Comparison of ENCODE assay signal across 1 cellular context in the genomic region with DNA sequence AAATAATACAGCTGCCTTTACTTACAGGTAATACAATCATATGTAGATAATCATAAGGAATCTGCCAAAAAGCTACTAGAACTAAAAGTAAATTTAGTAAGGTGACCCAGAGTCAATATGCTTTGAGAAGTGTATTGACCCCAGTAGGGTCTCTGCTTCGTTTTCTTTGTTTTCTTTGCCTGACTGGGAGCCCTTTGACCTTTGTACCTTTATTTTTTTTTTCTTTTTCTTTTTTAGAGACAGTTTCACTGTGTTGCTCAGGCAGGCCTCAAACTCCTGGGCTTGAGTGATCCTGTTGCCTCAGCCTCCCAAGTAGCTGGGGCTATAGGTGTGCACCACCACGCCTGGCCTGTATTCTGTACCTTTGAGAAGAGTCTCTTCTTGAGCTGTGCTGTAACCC.
TF ChIP-seq lines count a peak whose summit lies in the region.

No MANE protein-coding gene starts in this region.

TF ChIP-seq in HepG2, 621 proteins besides CTCF, POLR2A, EP300 and RAD21 (continued from another document and continues in another):
- TF ChIP-seq, protein P1, sequence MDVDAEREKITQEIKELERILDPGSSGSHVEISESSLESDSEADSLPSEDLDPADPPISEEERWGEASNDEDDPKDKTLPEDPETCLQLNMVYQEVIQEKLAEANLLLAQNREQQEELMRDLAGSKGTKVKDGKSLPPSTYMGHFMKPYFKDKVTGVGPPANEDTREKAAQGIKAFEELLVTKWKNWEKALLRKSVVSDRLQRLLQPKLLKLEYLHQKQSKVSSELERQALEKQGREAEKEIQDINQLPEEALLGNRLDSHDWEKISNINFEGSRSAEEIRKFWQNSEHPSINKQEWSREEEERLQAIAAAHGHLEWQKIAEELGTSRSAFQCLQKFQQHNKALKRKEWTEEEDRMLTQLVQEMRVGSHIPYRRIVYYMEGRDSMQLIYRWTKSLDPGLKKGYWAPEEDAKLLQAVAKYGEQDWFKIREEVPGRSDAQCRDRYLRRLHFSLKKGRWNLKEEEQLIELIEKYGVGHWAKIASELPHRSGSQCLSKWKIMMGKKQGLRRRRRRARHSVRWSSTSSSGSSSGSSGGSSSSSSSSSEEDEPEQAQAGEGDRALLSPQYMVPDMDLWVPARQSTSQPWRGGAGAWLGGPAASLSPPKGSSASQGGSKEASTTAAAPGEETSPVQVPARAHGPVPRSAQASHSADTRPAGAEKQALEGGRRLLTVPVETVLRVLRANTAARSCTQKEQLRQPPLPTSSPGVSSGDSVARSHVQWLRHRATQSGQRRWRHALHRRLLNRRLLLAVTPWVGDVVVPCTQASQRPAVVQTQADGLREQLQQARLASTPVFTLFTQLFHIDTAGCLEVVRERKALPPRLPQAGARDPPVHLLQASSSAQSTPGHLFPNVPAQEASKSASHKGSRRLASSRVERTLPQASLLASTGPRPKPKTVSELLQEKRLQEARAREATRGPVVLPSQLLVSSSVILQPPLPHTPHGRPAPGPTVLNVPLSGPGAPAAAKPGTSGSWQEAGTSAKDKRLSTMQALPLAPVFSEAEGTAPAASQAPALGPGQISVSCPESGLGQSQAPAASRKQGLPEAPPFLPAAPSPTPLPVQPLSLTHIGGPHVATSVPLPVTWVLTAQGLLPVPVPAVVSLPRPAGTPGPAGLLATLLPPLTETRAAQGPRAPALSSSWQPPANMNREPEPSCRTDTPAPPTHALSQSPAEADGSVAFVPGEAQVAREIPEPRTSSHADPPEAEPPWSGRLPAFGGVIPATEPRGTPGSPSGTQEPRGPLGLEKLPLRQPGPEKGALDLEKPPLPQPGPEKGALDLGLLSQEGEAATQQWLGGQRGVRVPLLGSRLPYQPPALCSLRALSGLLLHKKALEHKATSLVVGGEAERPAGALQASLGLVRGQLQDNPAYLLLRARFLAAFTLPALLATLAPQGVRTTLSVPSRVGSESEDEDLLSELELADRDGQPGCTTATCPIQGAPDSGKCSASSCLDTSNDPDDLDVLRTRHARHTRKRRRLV (CRISPR knock-in tag; IDR thresholded peaks at IDR 0.05): no peak
- TF ChIP-seq POLR2G (IDR thresholded peaks at IDR 0.05; ENCODE audit: low read depth, low read length) (no peak), ZNF207 (IDR thresholded peaks at IDR 0.05; ENCODE audit: borderline replicate concordance) (no peak), IKZF4 (CRISPR knock-in tag; IDR thresholded peaks at IDR 0.05; ENCODE audit: borderline replicate concordance, low read depth, not compliant biosample characterization) (no peak), NFE2L1 (CRISPR knock-in tag; IDR thresholded peaks at IDR 0.05; ENCODE audit: borderline replicate concordance) (no peak), TCF12 (IDR thresholded peaks at IDR 0.05) (no peak), TCF12 (CRISPR knock-in tag; IDR thresholded peaks at IDR 0.05) (no peak), ZNF619 (CRISPR knock-in tag; IDR thresholded peaks at IDR 0.05) (no peak), ZFAT (CRISPR knock-in tag; conservative IDR thresholded peaks at IDR 0.05) (peak; percentile 88), SIX4 (CRISPR knock-in tag; IDR thresholded peaks at IDR 0.05) (peak; percentile 75; the same call in 1 of the 2 replicates), ATRX (CRISPR knock-in tag; IDR thresholded peaks at IDR 0.05; ENCODE audit: borderline replicate concordance) (no peak), KDM1A (CRISPR knock-in tag; IDR thresholded peaks at IDR 0.05) (peak; percentile 22; the same call in 1 of the 2 replicates), ZNF484 (CRISPR knock-in tag; IDR thresholded peaks at IDR 0.05; ENCODE audit: borderline replicate concordance, low read depth) (no peak), FOXP1 (IDR thresholded peaks at IDR 0.05) (no peak), FOXP1 (CRISPR knock-in tag; IDR thresholded peaks at IDR 0.05) (peak; percentile 63), AKAP8 (CRISPR knock-in tag; IDR thresholded peaks at IDR 0.05) (no peak), ZC3H4 (CRISPR knock-in tag; IDR thresholded peaks at IDR 0.05; ENCODE audit: borderline replicate concordance) (no peak), TMF1 (CRISPR knock-in tag; IDR thresholded peaks at IDR 0.05; ENCODE audit: low read depth) (no peak), HNRNPK (IDR thresholded peaks at IDR 0.05; ENCODE audit: low read depth, low read length, poor library complexity, severe bottlenecking) (no peak), ZNF768 (CRISPR knock-in tag; IDR thresholded peaks at IDR 0.05) (no peak), SCMH1 (CRISPR knock-in tag; IDR thresholded peaks at IDR 0.05; ENCODE audit: borderline replicate concordance) (no peak)
- TF ChIP-seq, protein P2, sequence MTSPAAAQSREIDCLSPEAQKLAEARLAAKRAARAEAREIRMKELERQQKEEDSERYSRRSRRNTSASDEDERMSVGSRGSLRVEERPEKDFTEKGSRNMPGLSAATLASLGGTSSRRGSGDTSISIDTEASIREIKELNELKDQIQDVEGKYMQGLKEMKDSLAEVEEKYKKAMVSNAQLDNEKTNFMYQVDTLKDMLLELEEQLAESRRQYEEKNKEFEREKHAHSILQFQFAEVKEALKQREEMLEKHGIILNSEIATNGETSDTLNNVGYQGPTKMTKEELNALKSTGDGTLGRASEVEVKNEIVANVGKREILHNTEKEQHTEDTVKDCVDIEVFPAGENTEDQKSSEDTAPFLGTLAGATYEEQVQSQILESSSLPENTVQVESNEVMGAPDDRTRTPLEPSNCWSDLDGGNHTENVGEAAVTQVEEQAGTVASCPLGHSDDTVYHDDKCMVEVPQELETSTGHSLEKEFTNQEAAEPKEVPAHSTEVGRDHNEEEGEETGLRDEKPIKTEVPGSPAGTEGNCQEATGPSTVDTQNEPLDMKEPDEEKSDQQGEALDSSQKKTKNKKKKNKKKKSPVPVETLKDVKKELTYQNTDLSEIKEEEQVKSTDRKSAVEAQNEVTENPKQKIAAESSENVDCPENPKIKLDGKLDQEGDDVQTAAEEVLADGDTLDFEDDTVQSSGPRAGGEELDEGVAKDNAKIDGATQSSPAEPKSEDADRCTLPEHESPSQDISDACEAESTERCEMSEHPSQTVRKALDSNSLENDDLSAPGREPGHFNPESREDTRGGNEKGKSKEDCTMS (CRISPR knock-in tag; conservative IDR thresholded peaks at IDR 0.05): no peak
- TF ChIP-seq, protein P3, sequence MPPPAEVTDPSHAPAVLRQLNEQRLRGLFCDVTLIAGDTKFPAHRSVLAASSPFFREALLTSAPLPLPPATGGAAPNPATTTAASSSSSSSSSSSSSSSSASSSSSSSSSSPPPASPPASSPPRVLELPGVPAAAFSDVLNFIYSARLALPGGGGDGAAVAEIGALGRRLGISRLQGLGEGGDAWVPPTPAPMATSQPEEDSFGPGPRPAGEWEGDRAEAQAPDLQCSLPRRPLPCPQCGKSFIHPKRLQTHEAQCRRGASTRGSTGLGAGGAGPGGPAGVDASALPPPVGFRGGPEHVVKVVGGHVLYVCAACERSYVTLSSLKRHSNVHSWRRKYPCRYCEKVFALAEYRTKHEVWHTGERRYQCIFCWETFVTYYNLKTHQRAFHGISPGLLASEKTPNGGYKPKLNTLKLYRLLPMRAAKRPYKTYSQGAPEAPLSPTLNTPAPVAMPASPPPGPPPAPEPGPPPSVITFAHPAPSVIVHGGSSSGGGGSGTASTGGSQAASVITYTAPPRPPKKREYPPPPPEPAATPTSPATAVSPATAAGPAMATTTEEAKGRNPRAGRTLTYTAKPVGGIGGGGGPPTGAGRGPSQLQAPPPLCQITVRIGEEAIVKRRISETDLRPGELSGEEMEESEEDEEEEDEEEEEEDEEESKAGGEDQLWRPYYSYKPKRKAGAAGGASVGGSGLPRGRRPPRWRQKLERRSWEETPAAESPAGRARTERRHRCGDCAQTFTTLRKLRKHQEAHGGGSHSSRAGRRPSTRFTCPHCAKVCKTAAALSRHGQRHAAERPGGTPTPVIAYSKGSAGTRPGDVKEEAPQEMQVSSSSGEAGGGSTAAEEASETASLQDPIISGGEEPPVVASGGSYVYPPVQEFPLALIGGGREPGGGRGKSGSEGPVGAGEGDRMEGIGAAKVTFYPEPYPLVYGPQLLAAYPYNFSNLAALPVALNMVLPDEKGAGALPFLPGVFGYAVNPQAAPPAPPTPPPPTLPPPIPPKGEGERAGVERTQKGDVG (CRISPR knock-in tag; IDR thresholded peaks at IDR 0.05; ENCODE audit: borderline replicate concordance): no peak
- TF ChIP-seq, protein P4, sequence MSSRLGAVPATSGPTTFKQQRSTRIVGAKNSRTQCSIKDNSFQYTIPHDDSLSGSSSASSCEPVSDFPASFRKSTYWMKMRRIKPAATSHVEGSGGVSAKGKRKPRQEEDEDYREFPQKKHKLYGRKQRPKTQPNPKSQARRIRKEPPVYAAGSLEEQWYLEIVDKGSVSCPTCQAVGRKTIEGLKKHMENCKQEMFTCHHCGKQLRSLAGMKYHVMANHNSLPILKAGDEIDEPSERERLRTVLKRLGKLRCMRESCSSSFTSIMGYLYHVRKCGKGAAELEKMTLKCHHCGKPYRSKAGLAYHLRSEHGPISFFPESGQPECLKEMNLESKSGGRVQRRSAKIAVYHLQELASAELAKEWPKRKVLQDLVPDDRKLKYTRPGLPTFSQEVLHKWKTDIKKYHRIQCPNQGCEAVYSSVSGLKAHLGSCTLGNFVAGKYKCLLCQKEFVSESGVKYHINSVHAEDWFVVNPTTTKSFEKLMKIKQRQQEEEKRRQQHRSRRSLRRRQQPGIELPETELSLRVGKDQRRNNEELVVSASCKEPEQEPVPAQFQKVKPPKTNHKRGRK (CRISPR knock-in tag; IDR thresholded peaks at IDR 0.05): no peak
- TF ChIP-seq, protein P5, sequence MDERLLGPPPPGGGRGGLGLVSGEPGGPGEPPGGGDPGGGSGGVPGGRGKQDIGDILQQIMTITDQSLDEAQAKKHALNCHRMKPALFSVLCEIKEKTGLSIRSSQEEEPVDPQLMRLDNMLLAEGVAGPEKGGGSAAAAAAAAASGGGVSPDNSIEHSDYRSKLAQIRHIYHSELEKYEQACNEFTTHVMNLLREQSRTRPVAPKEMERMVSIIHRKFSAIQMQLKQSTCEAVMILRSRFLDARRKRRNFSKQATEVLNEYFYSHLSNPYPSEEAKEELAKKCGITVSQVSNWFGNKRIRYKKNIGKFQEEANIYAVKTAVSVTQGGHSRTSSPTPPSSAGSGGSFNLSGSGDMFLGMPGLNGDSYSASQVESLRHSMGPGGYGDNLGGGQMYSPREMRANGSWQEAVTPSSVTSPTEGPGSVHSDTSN (CRISPR knock-in tag; IDR thresholded peaks at IDR 0.05): no peak
- TF ChIP-seq, protein P6, sequence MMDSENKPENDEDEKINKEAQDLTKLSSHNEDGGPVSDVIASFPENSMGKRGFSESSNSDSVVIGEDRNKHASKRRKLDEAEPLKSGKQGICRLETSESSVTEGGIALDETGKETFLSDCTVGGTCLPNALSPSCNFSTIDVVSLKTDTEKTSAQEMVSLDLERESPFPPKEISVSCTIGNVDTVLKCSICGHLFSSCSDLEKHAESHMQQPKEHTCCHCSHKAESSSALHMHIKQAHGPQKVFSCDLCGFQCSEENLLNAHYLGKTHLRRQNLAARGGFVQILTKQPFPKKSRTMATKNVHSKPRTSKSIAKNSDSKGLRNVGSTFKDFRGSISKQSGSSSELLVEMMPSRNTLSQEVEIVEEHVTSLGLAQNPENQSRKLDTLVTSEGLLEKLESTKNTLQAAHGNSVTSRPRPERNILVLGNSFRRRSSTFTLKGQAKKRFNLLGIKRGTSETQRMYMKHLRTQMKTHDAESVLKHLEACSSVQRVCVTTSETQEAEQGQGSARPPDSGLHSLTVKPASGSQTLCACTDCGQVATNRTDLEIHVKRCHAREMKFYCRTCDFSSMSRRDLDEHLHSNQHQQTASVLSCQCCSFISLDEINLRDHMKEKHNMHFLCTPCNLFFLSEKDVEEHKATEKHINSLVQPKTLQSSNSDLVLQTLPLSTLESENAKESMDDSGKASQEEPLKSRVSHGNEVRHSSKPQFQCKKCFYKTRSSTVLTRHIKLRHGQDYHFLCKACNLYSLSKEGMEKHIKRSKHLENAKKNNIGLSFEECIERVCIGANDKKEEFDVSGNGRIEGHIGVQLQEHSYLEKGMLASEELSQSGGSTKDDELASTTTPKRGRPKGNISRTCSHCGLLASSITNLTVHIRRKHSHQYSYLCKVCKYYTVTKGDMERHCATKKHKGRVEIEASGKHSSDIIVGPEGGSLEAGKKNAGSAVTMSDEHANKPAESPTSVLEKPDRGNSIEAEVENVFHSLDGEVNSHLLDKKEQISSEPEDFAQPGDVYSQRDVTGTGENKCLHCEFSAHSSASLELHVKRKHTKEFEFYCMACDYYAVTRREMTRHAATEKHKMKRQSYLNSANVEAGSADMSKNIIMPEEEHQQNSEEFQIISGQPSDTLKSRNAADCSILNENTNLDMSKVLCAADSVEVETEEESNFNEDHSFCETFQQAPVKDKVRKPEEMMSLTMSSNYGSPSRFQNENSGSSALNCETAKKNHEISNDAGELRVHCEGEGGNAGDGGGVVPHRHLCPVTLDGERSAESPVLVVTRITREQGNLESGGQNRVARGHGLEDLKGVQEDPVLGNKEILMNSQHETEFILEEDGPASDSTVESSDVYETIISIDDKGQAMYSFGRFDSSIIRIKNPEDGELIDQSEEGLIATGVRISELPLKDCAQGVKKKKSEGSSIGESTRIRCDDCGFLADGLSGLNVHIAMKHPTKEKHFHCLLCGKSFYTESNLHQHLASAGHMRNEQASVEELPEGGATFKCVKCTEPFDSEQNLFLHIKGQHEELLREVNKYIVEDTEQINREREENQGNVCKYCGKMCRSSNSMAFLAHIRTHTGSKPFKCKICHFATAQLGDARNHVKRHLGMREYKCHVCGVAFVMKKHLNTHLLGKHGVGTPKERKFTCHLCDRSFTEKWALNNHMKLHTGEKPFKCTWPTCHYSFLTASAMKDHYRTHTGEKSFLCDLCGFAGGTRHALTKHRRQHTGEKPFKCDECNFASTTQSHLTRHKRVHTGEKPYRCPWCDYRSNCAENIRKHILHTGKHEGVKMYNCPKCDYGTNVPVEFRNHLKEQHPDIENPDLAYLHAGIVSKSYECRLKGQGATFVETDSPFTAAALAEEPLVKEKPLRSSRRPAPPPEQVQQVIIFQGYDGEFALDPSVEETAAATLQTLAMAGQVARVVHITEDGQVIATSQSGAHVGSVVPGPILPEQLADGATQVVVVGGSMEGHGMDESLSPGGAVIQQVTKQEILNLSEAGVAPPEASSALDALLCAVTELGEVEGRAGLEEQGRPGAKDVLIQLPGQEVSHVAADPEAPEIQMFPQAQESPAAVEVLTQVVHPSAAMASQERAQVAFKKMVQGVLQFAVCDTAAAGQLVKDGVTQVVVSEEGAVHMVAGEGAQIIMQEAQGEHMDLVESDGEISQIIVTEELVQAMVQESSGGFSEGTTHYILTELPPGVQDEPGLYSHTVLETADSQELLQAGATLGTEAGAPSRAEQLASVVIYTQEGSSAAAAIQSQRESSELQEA (CRISPR knock-in tag; IDR thresholded peaks at IDR 0.05; ENCODE audit: not compliant biosample characterization): no peak
- TF ChIP-seq, protein P7, sequence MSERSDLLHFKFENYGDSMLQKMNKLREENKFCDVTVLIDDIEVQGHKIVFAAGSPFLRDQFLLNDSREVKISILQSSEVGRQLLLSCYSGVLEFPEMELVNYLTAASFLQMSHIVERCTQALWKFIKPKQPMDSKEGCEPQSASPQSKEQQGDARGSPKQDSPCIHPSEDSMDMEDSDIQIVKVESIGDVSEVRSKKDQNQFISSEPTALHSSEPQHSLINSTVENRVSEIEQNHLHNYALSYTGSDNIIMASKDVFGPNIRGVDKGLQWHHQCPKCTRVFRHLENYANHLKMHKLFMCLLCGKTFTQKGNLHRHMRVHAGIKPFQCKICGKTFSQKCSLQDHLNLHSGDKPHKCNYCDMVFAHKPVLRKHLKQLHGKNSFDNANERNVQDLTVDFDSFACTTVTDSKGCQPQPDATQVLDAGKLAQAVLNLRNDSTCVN (CRISPR knock-in tag; IDR thresholded peaks at IDR 0.05; ENCODE audit: borderline replicate concordance): no peak
- TF ChIP-seq, protein P8, sequence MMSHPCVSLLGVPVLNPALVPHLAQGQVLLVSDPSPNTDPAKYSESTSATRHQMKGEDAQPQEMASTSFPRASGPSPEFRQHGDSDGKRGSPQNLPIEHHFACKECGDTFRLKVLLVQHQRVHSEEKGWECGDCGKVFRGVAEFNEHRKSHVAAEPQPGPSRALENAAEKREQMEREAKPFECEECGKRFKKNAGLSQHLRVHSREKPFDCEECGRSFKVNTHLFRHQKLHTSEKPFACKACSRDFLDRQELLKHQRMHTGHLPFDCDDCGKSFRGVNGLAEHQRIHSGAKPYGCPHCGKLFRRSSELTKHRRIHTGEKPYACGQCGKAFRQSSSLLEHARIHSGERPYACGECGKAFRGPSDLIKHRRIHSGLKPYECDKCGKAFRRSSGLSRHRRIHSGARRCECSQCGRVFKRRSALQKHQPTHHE (CRISPR knock-in tag; IDR thresholded peaks at IDR 0.05; ENCODE audit: borderline replicate concordance): no peak
